In genomic region chr10:17199351-17199804, GRCh38 we compare ENCODE assay signal across 8 cellular contexts. TPM values are rescaled to one million over a fixed set of nuclear protein-coding genes. Genes with fewer than 3 reads are reported as not detected.
A peak's percentile ranks its signal among the peaks of the same experiment; 100 is the strongest.
DNase-seq lines count a peak whose midpoint lies in the region; ATAC-seq and TF ChIP-seq lines count a peak whose summit lies in the region.

No MANE protein-coding gene starts in this region.

- H3K27ac Mint-ChIP-seq in CD4-positive, alpha-beta memory T cell, result peak overlapping the region; percentile 24 to 99 (median 72)
- H3K27ac Mint-ChIP-seq in nephron progenitor cell, result peak overlapping the region; percentile 97

- no peaks in the 10 kb centered on the region for H3K9me3 Mint-ChIP-seq in CD4-positive, alpha-beta memory T cell
- H3K9me3 Mint-ChIP-seq in nephron progenitor cell, result peaks cover 24% of the 10 kb centered on the region

- intact Hi-C loops in CD4-positive, alpha-beta memory T cell (cut with micrococcal nuclease), result no loop called here
- intact Hi-C loops in head of caudate nucleus (cut with DNase I), result no loop called here

- no peak for TF ChIP-seq CTCF in nephron progenitor cell (IDR thresholded peaks at IDR 0.05)

- no peaks in the 10 kb centered on the region for H3K27me3 Mint-ChIP-seq in CD4-positive, alpha-beta memory T cell
- H3K27me3 Mint-ChIP-seq in nephron progenitor cell (ENCODE audit: low read depth, poor library complexity), result no peaks in the 10 kb centered on the region

- no peaks in the 10 kb centered on the region for H3K36me3 ChIP-seq in CD4-positive, alpha-beta memory T cell (ENCODE audit: insufficient read depth, low read length)
- H3K36me3 ChIP-seq in MG63, result no peaks in the 10 kb centered on the region

- no peak overlapping the region for H3K4me3 ChIP-seq in CD4-positive, alpha-beta memory T cell (ENCODE audit: low read length in 2 of 2)
- H3K4me3 ChIP-seq in MG63, result peak overlapping the region; percentile 52

- H3K36me3 Mint-ChIP-seq in CD4-positive, alpha-beta memory T cell, result peaks cover 0 to 9% of the 10 kb centered on the region in 2 donors
- H3K36me3 Mint-ChIP-seq in nephron progenitor cell (ENCODE audit: low read depth), result peaks cover 24% of the 10 kb centered on the region

- CTCF ChIA-PET in CD4-positive, alpha-beta memory T cell (lab: Charles Lee; ENCODE audit: partially characterized antibody), result interaction anchor here (1.1 to 3.5 kb wide), 4 partner anchors 20 to 371 kb away, joined by 3 to 60 read pairs (median 6); partner anchors contain the start of gene VIM

- POLR2A ChIA-PET in CD4-positive, alpha-beta memory T cell (lab: Charles Lee; ENCODE audit: partially characterized antibody), result interaction anchor here (11.4 kb wide), 1 partner anchor 32 kb away, joined by 483 read pairs; the partner anchor contains the start of gene VIM

- peak overlapping the region in 6 of 8 donors; percentile 1 to 91 (median 38) for H3K4me3 Mint-ChIP-seq in CD4-positive, alpha-beta memory T cell
- H3K4me3 Mint-ChIP-seq in nephron progenitor cell, result peak overlapping the region; percentile 91

- DNase-seq in CD4-positive, alpha-beta memory T cell, result no peak
- no peak for DNase-seq in MG63
- DNase-seq in dedifferentiated amniotic fluid mesenchymal stem cell (ENCODE audit: extremely low spot score), result peak; percentile 52
- no peak for DNase-seq in nephron progenitor cell
- DNase-seq in head of caudate nucleus, result no peak
- no peak for DNase-seq in iPS-NIHi11 (ENCODE audit: low spot score)

- H3K4me1 ChIP-seq in CD4-positive, alpha-beta memory T cell (ENCODE audit: insufficient read depth, low read length), result peaks cover 17% of the 10 kb centered on the region

- ATAC-seq in GM19463 (IDR thresholded peaks at IDR 0.05; ENCODE audit: unreplicated experiment) (no peak), HG03342 (IDR thresholded peaks at IDR 0.05; ENCODE audit: unreplicated experiment) (no peak)

- peaks cover 21 to 45% (median 34%) of the 10 kb centered on the region in 4 donors for H3K4me1 Mint-ChIP-seq in CD4-positive, alpha-beta memory T cell
- H3K4me1 Mint-ChIP-seq in nephron progenitor cell, result peaks cover 52% of the 10 kb centered on the region

- no peaks in the 10 kb centered on the region for H3K27me3 ChIP-seq in CD4-positive, alpha-beta memory T cell (ENCODE audit: insufficient read depth, low read length)
- no peaks in the 10 kb centered on the region for H3K27me3 ChIP-seq in MG63

- no peaks in the 10 kb centered on the region for H3K9me3 ChIP-seq in CD4-positive, alpha-beta memory T cell (ENCODE audit: control insufficient read depth in 1 of 2, low read length in 2 of 2)
- peaks cover 5% of the 10 kb centered on the region for H3K9me3 ChIP-seq in MG63

- no peak overlapping the region for H3K27ac ChIP-seq in CD4-positive, alpha-beta memory T cell (ENCODE audit: low read depth, low read length)

RNA-seq across cellular contexts. Expression of gene TRDMT1, which starts 2.1 kb away (rescaled TPM):
- 10 to 100 TPM; 20.2 to 21.3 TPM for total RNA-seq in CD4-positive, alpha-beta memory T cell
- 1 to 10 TPM; 7.3 to 8.2 TPM for polyA plus RNA-seq in CD4-positive, alpha-beta memory T cell
- 3.3 and 13.1 TPM in 2 replicates for total RNA-seq in MG63 (2014; rRNA removed; shearing (Covaris generic); ENCODE audit: low replicate concordance)

RNA-seq across cellular contexts. Expression of gene VIM, which starts 28.7 kb away (rescaled TPM):
- total RNA-seq in CD4-positive, alpha-beta memory T cell, result 100 to 1,000 TPM; 657 to 677 TPM
- 100 to 1,000 TPM; 309 to 696 TPM for polyA plus RNA-seq in CD4-positive, alpha-beta memory T cell
- total RNA-seq in MG63 (2014; rRNA removed; shearing (Covaris generic); ENCODE audit: low replicate concordance), result 6,535 and 7,091 TPM in 2 replicates
